In genomic region chr12:121626087-121626852, GRCh38 we compare ENCODE assay signal across 8 cellular contexts. TPM values are rescaled to one million over a fixed set of nuclear protein-coding genes. Genes with fewer than 3 reads are reported as not detected.
DNase-seq lines count a peak whose midpoint lies in the region; ATAC-seq and TF ChIP-seq lines count a peak whose summit lies in the region.

Gene ORAI1, plus strand, starts transcription at chr12:121626530.

- H3K36me3 Mint-ChIP-seq in IgD-negative memory B cell, result no peaks in the 10 kb centered on the region

- no peaks in the 10 kb centered on the region for H3K9me3 ChIP-seq in mucosa of descending colon

- ATAC-seq in GM21526 (IDR thresholded peaks at IDR 0.05; ENCODE audit: low FRiP score, unreplicated experiment) (peak; percentile 60), mucosa of descending colon (peak; percentile 87)

- H3K36me3 ChIP-seq in mucosa of descending colon (ENCODE audit: low read depth), result no peaks in the 10 kb centered on the region

- peaks cover 32% of the 10 kb centered on the region for H3K4me1 ChIP-seq in mucosa of descending colon (ENCODE audit: low read depth)

- DNase-seq in DMS 273 (lab: John Stamatoyannopoulos, UW; ENCODE audit: unreplicated experiment) (peak; percentile 96), OCI-M1 (lab: John Stamatoyannopoulos, UW) (peak; percentile 97), activated T-cell treated with anti-CD3 and anti-CD28 coated beads for 24 hours (ENCODE audit: low read depth) (peak; percentile 93), epidermal melanocyte (ENCODE audit: insufficient read length, low spot score) (peak; percentile 85), mucosa of descending colon (peak; percentile 98 to 99 (median 99))
- peak; percentile 92 to 93 for DNase-seq in stimulated activated CD8-positive, alpha-beta memory T cell treated with anti-CD3 and anti-CD28 coated beads, Interleukin-4, amount 100 ng/mL, for 1 hour (ENCODE audit: low read depth in 2 of 2, low spot score in 1 of 2)

- peak within 1 kb of the TSS; percentile 96 to 100 (median 97) for H3K27ac Mint-ChIP-seq in IgD-negative memory B cell

- H3K4me3 ChIP-seq in mucosa of descending colon, result peak within 1 kb of the TSS; percentile 48

- intact Hi-C loops in mucosa of descending colon (cut with DNase I, micrococcal nuclease), result loop anchor here in 1 of 2 donors (10.0 kb wide), 1 partner anchor 51 kb away; no protein-coding TSS in a partner anchor

- H3K4me3 Mint-ChIP-seq in IgD-negative memory B cell, result peak within 1 kb of the TSS; percentile 92 to 98 (median 98)

- no peaks in the 10 kb centered on the region for H3K9me3 Mint-ChIP-seq in IgD-negative memory B cell

- H3K4me1 Mint-ChIP-seq in IgD-negative memory B cell, result peaks cover 33 to 44% (median 39%) of the 10 kb centered on the region in 3 donors

- TF ChIP-seq CTCF in mucosa of descending colon (IDR thresholded peaks at IDR 0.05), result peak; percentile 24

- H3K27me3 Mint-ChIP-seq in IgD-negative memory B cell, result no peaks in the 10 kb centered on the region

RNA-seq across cellular contexts. Expression of gene ORAI1, which starts in this region (rescaled TPM):
- 109 TPM for polyA plus RNA-seq in IgD-negative memory B cell
- total RNA-seq in mucosa of descending colon, result 10 to 100 TPM in 2 of 3 donors, 1 to 10 TPM in 1; 8.2 to 17.6 (median 13.6) TPM

Comparison
In these comparisons a context has a peak if more than half of its experiments do, and no peak if none do; other contexts are left out.
1. Peak in every context shown above with its lines: DNase-seq, ATAC-seq and H3K4me3 ChIP-seq.